In genomic region chr14:93185333-93185688, GRCh38 we compare ENCODE assay signal across 8 cellular contexts. TPM values are rescaled to one million over a fixed set of nuclear protein-coding genes. Genes with fewer than 3 reads are reported as not detected.
DNase-seq lines count a peak whose midpoint lies in the region; ATAC-seq, FAIRE-seq and TF ChIP-seq lines count a peak whose summit lies in the region.

No MANE protein-coding gene starts in this region.

- TF ChIP-seq POLR2A in HepG2 (IDR thresholded peaks at IDR 0.05; ENCODE audit: insufficient read depth in 1 of 2, low read depth in 2 of 2, low read length in 2 of 2) = no peak

- peak overlapping the region; percentile 46 for H2AFZ ChIP-seq in HepG2 (ENCODE audit: low read length)

- H4K20me1 ChIP-seq in HepG2 (ENCODE audit: insufficient read depth, low read length) = no peaks in the 10 kb centered on the region

- TF ChIP-seq EP300 in HepG2 (IDR thresholded peaks at IDR 0.05; ENCODE audit: low read depth in 2 of 2, low read length in 2 of 2) (no peak), HepG2 (CRISPR knock-in tag; IDR thresholded peaks at IDR 0.05; ENCODE audit: borderline replicate concordance) (no peak)

- H3K9me3 ChIP-seq in CD4-positive, alpha-beta T cell (ENCODE audit: control insufficient read depth, low read length) = no peaks in the 10 kb centered on the region
- no peaks in the 10 kb centered on the region for H3K9me3 ChIP-seq in HepG2 (ENCODE audit: low read length)
- no peaks in the 10 kb centered on the region for H3K9me3 ChIP-seq in tibial artery

- 0% methylated on average over 11 of the region's 11 CpGs for WGBS in HepG2 (ENCODE audit: low lambda C conversion rate)

- H3K27me3 ChIP-seq in CD4-positive, alpha-beta T cell (ENCODE audit: control insufficient read depth, insufficient read depth, low read length) = no peaks in the 10 kb centered on the region
- H3K27me3 ChIP-seq in HepG2 (ENCODE audit: control insufficient read depth in 1 of 2, insufficient read depth in 2 of 2, low read length in 2 of 2) (no peaks in the 10 kb centered on the region; a peak in 1 of 5 replicates), tibial artery (no peaks in the 10 kb centered on the region)

- H3K4me2 ChIP-seq in HepG2 (ENCODE audit: low read depth, low read length) = peak overlapping the region; percentile 81

- H3K36me3 Mint-ChIP-seq in CD4-positive, alpha-beta T cell (ENCODE audit: low read depth) = peaks cover 58% of the 10 kb centered on the region

- H3K4me1 Mint-ChIP-seq in CD4-positive, alpha-beta T cell (ENCODE audit: low read depth) = peaks cover 60% of the 10 kb centered on the region

- POLR2A ChIA-PET in CD4-positive, alpha-beta T cell (lab: Charles Lee) = interaction anchor here (0.9 to 4.2 kb wide), 17 partner anchors 8 to 1079 kb away, joined by 3 to 101 read pairs (median 6); partner anchors contain the start of genes ATXN3, GON7, ITPK1 and UBR7
- POLR2A ChIA-PET in HepG2 (lab: Yijun Ruan, JAX) = interaction anchor here (0.7 to 1.9 kb wide), 10 partner anchors 9 to 192 kb away, joined by 3 to 26 read pairs (median 4); partner anchors contain the start of genes GON7 and UBR7

- DNase-seq in CD4-positive, alpha-beta T cell = no peak
- DNase-seq in HepG2 (ENCODE audit: low spot score) = no peak
- DNase-seq in tibial artery = no peak
- no peak for DNase-seq in NCI-H1105 (lab: John Stamatoyannopoulos, UW)
- no peak for DNase-seq in NCI-H2107 (lab: John Stamatoyannopoulos, UW)
- no peak for DNase-seq in COLO668 (lab: John Stamatoyannopoulos, UW; ENCODE audit: unreplicated experiment)

- H3K9me3 Mint-ChIP-seq in CD4-positive, alpha-beta T cell = no peaks in the 10 kb centered on the region

- peaks cover 28% of the 10 kb centered on the region for H3K79me2 ChIP-seq in HepG2 (ENCODE audit: insufficient read depth, low read length)

- H3K9ac ChIP-seq in HepG2 (ENCODE audit: insufficient read depth, low read depth, low read length) = peak overlapping the region; percentile 83

- in situ Hi-C loops in HepG2 (cut with HindIII; ENCODE audit: extremely low pct_ligation_motif_present, low pct_unique_long_range_greater_than_20kb) = no loop called here

- peaks cover 4 to 24% of the 10 kb centered on the region in 2 experiments; a peak in 3 of 5 replicates for H3K36me3 ChIP-seq in HepG2 (replicated peaks in 1 of 2; ENCODE audit: control insufficient read depth in 1 of 2, insufficient read depth in 2 of 2, low read length in 2 of 2)
- H3K36me3 ChIP-seq in tibial artery = peaks cover 4 to 30% (median 14%) of the 10 kb centered on the region in 3 donors

- ATAC-seq in CD4-positive, alpha-beta T cell (ENCODE audit: poor library complexity) = peak; percentile 4
- ATAC-seq in HG02870 (IDR thresholded peaks at IDR 0.05; ENCODE audit: unreplicated experiment) = peak; percentile 1
- ATAC-seq in HepG2 = no peak

- BruUV-seq in HepG2 (replicated peaks; lab: Mats Ljungman, UMichigan) = no TSS peak

- H3K4me3 ChIP-seq in HepG2 (replicated peaks in 1 of 3; ENCODE audit: insufficient read depth in 1 of 3, low read depth in 2 of 3, low read length in 3 of 3) (peak overlapping the region; percentile 74 to 99 (median 90)), tibial artery (peak overlapping the region; percentile 64 to 97)

- H3K4me3 Mint-ChIP-seq in CD4-positive, alpha-beta T cell = peak overlapping the region; percentile 98

- intact Hi-C loops in CD4-positive, alpha-beta T cell (cut with DNase I, micrococcal nuclease) = loop anchor here (1.0 to 5.0 kb wide), 3 partner anchors 22 to 1078 kb away; partner anchors contain the start of genes GON7 (in 2 of the 2), UBR7 (in 2 of the 2), ATXN3 (in 1 of the 2) and BTBD7 (in 1 of the 2)
- intact Hi-C loops in HepG2 (cut with micrococcal nuclease; ENCODE audit: unreplicated experiment) = loop anchor here (2.0 kb wide), 1 partner anchor 21 kb away; the partner anchor contains the start of genes GON7 and UBR7
- intact Hi-C loops in tibial artery (cut with DNase I; ENCODE audit: low total_unique reads) = no loop called here

- peak overlapping the region; percentile 89 for H3K27ac ChIP-seq in CD4-positive, alpha-beta T cell (ENCODE audit: low read depth, low read length)
- peak overlapping the region; percentile 71 for H3K27ac ChIP-seq in angular gyrus (ENCODE audit: low read depth, low read length)
- H3K27ac ChIP-seq in HepG2 (ENCODE audit: extremely low read length, insufficient read depth, low read length) = peak overlapping the region; percentile 86
- peak overlapping the region; percentile 85 to 94 for H3K27ac ChIP-seq in tibial artery

- peaks cover 30% of the 10 kb centered on the region for H3K4me1 ChIP-seq in HepG2 (ENCODE audit: insufficient read depth, low read length)
- peaks cover 0 to 32% (median 22%) of the 10 kb centered on the region in 4 donors for H3K4me1 ChIP-seq in tibial artery

- TF ChIP-seq CTCF in CD4-positive, alpha-beta T cell (IDR thresholded peaks at IDR 0.05) = no peak
- TF ChIP-seq CTCF in HepG2 (CRISPR knock-in tag; IDR thresholded peaks at IDR 0.05) (no peak), tibial artery (IDR thresholded peaks at IDR 0.05) (no peak)

- peak overlapping the region; percentile 98 for H3K27ac Mint-ChIP-seq in CD4-positive, alpha-beta T cell

- H3K27me3 Mint-ChIP-seq in CD4-positive, alpha-beta T cell = no peaks in the 10 kb centered on the region

- CTCF ChIA-PET in CD4-positive, alpha-beta T cell (lab: Charles Lee) = interaction anchor here (0.7 to 5.2 kb wide), 12 partner anchors 8 to 72 kb away, joined by 3 to 37 read pairs (median 6); partner anchors contain the start of genes GON7 and UBR7
- CTCF ChIA-PET in HepG2 (lab: Yijun Ruan, JAX; ENCODE audit: low intra/inter-chr PET ratio, low total read pairs) = no interaction called here

- TF ChIP-seq RAD21 in HepG2 (CRISPR knock-in tag; IDR thresholded peaks at IDR 0.05) = no peak

- FAIRE-seq in HepG2 (lab: Jason Lieb, UNC) = no peak

RNA-seq across cellular contexts. Expression of gene LYSET, which starts 0.2 kb away (rescaled TPM):
- total RNA-seq in CD4-positive, alpha-beta T cell = 1 to 10 TPM; 5.8 TPM
- 19.1 and 20.1 TPM in 2 replicates for total RNA-seq in HepG2 (2016; rRNA removed; fragmentation: Illumina TruSeq; extraction: Trizol)
- 42.0 and 42.3 TPM in 2 replicates for total RNA-seq in HepG2 (2016; cell fraction: cytosol; rRNA removed; fragmentation: Illumina TruSeq; extraction: Trizol; ENCODE audit: low read depth)
- total RNA-seq in HepG2 (2016; cell fraction: insoluble cytoplasmic fraction; rRNA removed; fragmentation: Illumina TruSeq; extraction: Trizol) = 16.7 and 22.4 TPM in 2 replicates
- 51.5 and 52.1 TPM in 2 replicates for total RNA-seq in HepG2 (2016; cell fraction: membrane; rRNA removed; fragmentation: Illumina TruSeq; extraction: Trizol)
- 12.2 and 14.3 TPM in 2 replicates for total RNA-seq in HepG2 (2016; cell fraction: nucleus; rRNA removed; fragmentation: Illumina TruSeq; extraction: Trizol)
- 36.4 and 36.6 TPM in 2 replicates for polyA plus RNA-seq in HepG2 (2011; rRNA removed)
- 16.8 and 29.8 TPM in 2 replicates for polyA plus RNA-seq in HepG2 (2011; cell fraction: cytosol; rRNA removed)
- polyA plus RNA-seq in HepG2 (2011; cell fraction: nucleus; rRNA removed) = 5.7 and 8.0 TPM in 2 replicates
- 31.1 and 33.0 TPM in 2 replicates for polyA plus RNA-seq in HepG2 (2012)
- 79.3 and 89.7 TPM in 2 replicates for polyA plus RNA-seq in HepG2 (2016; cell fraction: cytosol; fragmentation: Illumina TruSeq; extraction: Trizol; ENCODE audit: low read depth)
- polyA plus RNA-seq in HepG2 (2016; cell fraction: insoluble cytoplasmic fraction; fragmentation: Illumina TruSeq; extraction: Trizol; ENCODE audit: low read depth) = 30.2 and 31.4 TPM in 2 replicates
- polyA plus RNA-seq in HepG2 (2016; cell fraction: membrane; fragmentation: Illumina TruSeq; extraction: Trizol; ENCODE audit: low read depth) = 77.9 and 80.5 TPM in 2 replicates
- polyA plus RNA-seq in HepG2 (2016; cell fraction: nucleus; fragmentation: Illumina TruSeq; extraction: Trizol; ENCODE audit: insufficient read depth, low read depth) = 26.1 and 29.5 TPM in 2 replicates
- 9.2 and 13.6 TPM in 2 replicates for polyA minus RNA-seq in HepG2 (2011; rRNA and poly(A)+ RNA removed; ENCODE audit: low replicate concordance)
- 7.6 and 9.5 TPM in 2 replicates for polyA minus RNA-seq in HepG2 (2011; cell fraction: cytosol; rRNA and poly(A)+ RNA removed)
- 11.3 and 12.2 TPM in 2 replicates for polyA minus RNA-seq in HepG2 (2011; cell fraction: nucleus; rRNA and poly(A)+ RNA removed)

RNA-seq across cellular contexts. Expression of gene MOAP1, which starts 0.6 kb away (rescaled TPM):
- total RNA-seq in CD4-positive, alpha-beta T cell = 100 to 1,000 TPM; 127 to 130 TPM
- total RNA-seq in HepG2 (2016; rRNA removed; fragmentation: Illumina TruSeq; extraction: Trizol) = 14.6 and 14.9 TPM in 2 replicates
- total RNA-seq in HepG2 (2016; cell fraction: cytosol; rRNA removed; fragmentation: Illumina TruSeq; extraction: Trizol; ENCODE audit: low read depth) = 2.6 TPM in 2 replicates
- total RNA-seq in HepG2 (2016; cell fraction: insoluble cytoplasmic fraction; rRNA removed; fragmentation: Illumina TruSeq; extraction: Trizol) = 14.8 and 15.2 TPM in 2 replicates
- 7.5 and 8.6 TPM in 2 replicates for total RNA-seq in HepG2 (2016; cell fraction: membrane; rRNA removed; fragmentation: Illumina TruSeq; extraction: Trizol)
- 10.0 and 11.2 TPM in 2 replicates for total RNA-seq in HepG2 (2016; cell fraction: nucleus; rRNA removed; fragmentation: Illumina TruSeq; extraction: Trizol)
- 47.0 and 48.6 TPM in 2 replicates for polyA plus RNA-seq in HepG2 (2011; rRNA removed)
- 34.9 and 57.3 TPM in 2 replicates for polyA plus RNA-seq in HepG2 (2011; cell fraction: cytosol; rRNA removed)
- polyA plus RNA-seq in HepG2 (2011; cell fraction: nucleus; rRNA removed) = 12.5 and 24.3 TPM in 2 replicates
- 22.2 and 29.6 TPM in 2 replicates for polyA plus RNA-seq in HepG2 (2012)
- polyA plus RNA-seq in HepG2 (2016; cell fraction: cytosol; fragmentation: Illumina TruSeq; extraction: Trizol; ENCODE audit: low read depth) = 2.0 and 2.1 TPM in 2 replicates
- 13.6 and 14.1 TPM in 2 replicates for polyA plus RNA-seq in HepG2 (2016; cell fraction: insoluble cytoplasmic fraction; fragmentation: Illumina TruSeq; extraction: Trizol; ENCODE audit: low read depth)
- 5.0 and 5.9 TPM in 2 replicates for polyA plus RNA-seq in HepG2 (2016; cell fraction: membrane; fragmentation: Illumina TruSeq; extraction: Trizol; ENCODE audit: low read depth)
- polyA plus RNA-seq in HepG2 (2016; cell fraction: nucleus; fragmentation: Illumina TruSeq; extraction: Trizol; ENCODE audit: insufficient read depth, low read depth) = 16.6 and 18.7 TPM in 2 replicates
- polyA minus RNA-seq in HepG2 (2011; rRNA and poly(A)+ RNA removed; ENCODE audit: low replicate concordance) = 6.5 and 13.5 TPM in 2 replicates
- polyA minus RNA-seq in HepG2 (2011; cell fraction: cytosol; rRNA and poly(A)+ RNA removed) = 14.9 and 19.2 TPM in 2 replicates
- 8.9 and 11.3 TPM in 2 replicates for polyA minus RNA-seq in HepG2 (2011; cell fraction: nucleus; rRNA and poly(A)+ RNA removed)

RNA-seq across cellular contexts. Expression of gene GON7, which starts 21.6 kb away (rescaled TPM):
- total RNA-seq in CD4-positive, alpha-beta T cell = 1 to 10 TPM; 2.3 to 2.4 TPM
- 28.0 and 45.9 TPM in 2 replicates for total RNA-seq in HepG2 (2016; rRNA removed; fragmentation: Illumina TruSeq; extraction: Trizol)
- 10.0 and 10.6 TPM in 2 replicates for total RNA-seq in HepG2 (2016; cell fraction: cytosol; rRNA removed; fragmentation: Illumina TruSeq; extraction: Trizol; ENCODE audit: low read depth)
- 31.3 and 51.3 TPM in 2 replicates for total RNA-seq in HepG2 (2016; cell fraction: insoluble cytoplasmic fraction; rRNA removed; fragmentation: Illumina TruSeq; extraction: Trizol)
- total RNA-seq in HepG2 (2016; cell fraction: membrane; rRNA removed; fragmentation: Illumina TruSeq; extraction: Trizol) = 19.3 and 22.3 TPM in 2 replicates
- total RNA-seq in HepG2 (2016; cell fraction: nucleus; rRNA removed; fragmentation: Illumina TruSeq; extraction: Trizol) = 10.7 and 11.5 TPM in 2 replicates
- 8.9 and 11.9 TPM in 2 replicates for polyA plus RNA-seq in HepG2 (2011; rRNA removed)
- polyA plus RNA-seq in HepG2 (2011; cell fraction: cytosol; rRNA removed) = 6.4 and 8.8 TPM in 2 replicates
- 1.5 and 2.1 TPM in 2 replicates for polyA plus RNA-seq in HepG2 (2011; cell fraction: nucleus; rRNA removed)
- 12.2 and 13.2 TPM in 2 replicates for polyA plus RNA-seq in HepG2 (2012)
- 10.7 and 11.1 TPM in 2 replicates for polyA plus RNA-seq in HepG2 (2016; cell fraction: cytosol; fragmentation: Illumina TruSeq; extraction: Trizol; ENCODE audit: low read depth)
- 47.3 and 54.8 TPM in 2 replicates for polyA plus RNA-seq in HepG2 (2016; cell fraction: insoluble cytoplasmic fraction; fragmentation: Illumina TruSeq; extraction: Trizol; ENCODE audit: low read depth)
- 19.2 and 21.7 TPM in 2 replicates for polyA plus RNA-seq in HepG2 (2016; cell fraction: membrane; fragmentation: Illumina TruSeq; extraction: Trizol; ENCODE audit: low read depth)
- polyA plus RNA-seq in HepG2 (2016; cell fraction: nucleus; fragmentation: Illumina TruSeq; extraction: Trizol; ENCODE audit: insufficient read depth, low read depth) = 15.8 and 18.4 TPM in 2 replicates
- 2.3 and 3.7 TPM in 2 replicates for polyA minus RNA-seq in HepG2 (2011; rRNA and poly(A)+ RNA removed; ENCODE audit: low replicate concordance)
- polyA minus RNA-seq in HepG2 (2011; cell fraction: cytosol; rRNA and poly(A)+ RNA removed) = 2.7 and 4.6 TPM in 2 replicates
- polyA minus RNA-seq in HepG2 (2011; cell fraction: nucleus; rRNA and poly(A)+ RNA removed) = 2.3 and 2.4 TPM in 2 replicates

RNA-seq across cellular contexts. Expression of gene UBR7, which starts 21.7 kb away (rescaled TPM):
- 1 to 10 TPM; 6.8 to 7.4 TPM for total RNA-seq in CD4-positive, alpha-beta T cell
- 19.7 and 35.5 TPM in 2 replicates for total RNA-seq in HepG2 (2016; rRNA removed; fragmentation: Illumina TruSeq; extraction: Trizol)
- total RNA-seq in HepG2 (2016; cell fraction: cytosol; rRNA removed; fragmentation: Illumina TruSeq; extraction: Trizol; ENCODE audit: low read depth) = 2.1 and 2.3 TPM in 2 replicates
- 20.8 and 37.3 TPM in 2 replicates for total RNA-seq in HepG2 (2016; cell fraction: insoluble cytoplasmic fraction; rRNA removed; fragmentation: Illumina TruSeq; extraction: Trizol)
- 9.5 and 11.1 TPM in 2 replicates for total RNA-seq in HepG2 (2016; cell fraction: membrane; rRNA removed; fragmentation: Illumina TruSeq; extraction: Trizol)
- total RNA-seq in HepG2 (2016; cell fraction: nucleus; rRNA removed; fragmentation: Illumina TruSeq; extraction: Trizol) = 10.5 and 10.7 TPM in 2 replicates
- 8.5 and 11.0 TPM in 2 replicates for polyA plus RNA-seq in HepG2 (2011; rRNA removed)
- 6.5 and 8.1 TPM in 2 replicates for polyA plus RNA-seq in HepG2 (2011; cell fraction: cytosol; rRNA removed)
- polyA plus RNA-seq in HepG2 (2011; cell fraction: nucleus; rRNA removed) = 6.4 and 6.8 TPM in 2 replicates
- polyA plus RNA-seq in HepG2 (2012) = 6.1 and 10.7 TPM in 2 replicates
- 1.8 and 2.0 TPM in 2 replicates for polyA plus RNA-seq in HepG2 (2016; cell fraction: cytosol; fragmentation: Illumina TruSeq; extraction: Trizol; ENCODE audit: low read depth)
- 34.6 and 35.6 TPM in 2 replicates for polyA plus RNA-seq in HepG2 (2016; cell fraction: insoluble cytoplasmic fraction; fragmentation: Illumina TruSeq; extraction: Trizol; ENCODE audit: low read depth)
- polyA plus RNA-seq in HepG2 (2016; cell fraction: membrane; fragmentation: Illumina TruSeq; extraction: Trizol; ENCODE audit: low read depth) = 5.7 and 6.7 TPM in 2 replicates
- 15.4 and 15.7 TPM in 2 replicates for polyA plus RNA-seq in HepG2 (2016; cell fraction: nucleus; fragmentation: Illumina TruSeq; extraction: Trizol; ENCODE audit: insufficient read depth, low read depth)
- 6.6 and 21.0 TPM in 2 replicates for polyA minus RNA-seq in HepG2 (2011; rRNA and poly(A)+ RNA removed; ENCODE audit: low replicate concordance)
- 6.9 and 11.5 TPM in 2 replicates for polyA minus RNA-seq in HepG2 (2011; cell fraction: cytosol; rRNA and poly(A)+ RNA removed)
- 7.5 and 8.0 TPM in 2 replicates for polyA minus RNA-seq in HepG2 (2011; cell fraction: nucleus; rRNA and poly(A)+ RNA removed)
